8 cellular contexts compared by ENCODE assay signal in the genomic region with DNA sequence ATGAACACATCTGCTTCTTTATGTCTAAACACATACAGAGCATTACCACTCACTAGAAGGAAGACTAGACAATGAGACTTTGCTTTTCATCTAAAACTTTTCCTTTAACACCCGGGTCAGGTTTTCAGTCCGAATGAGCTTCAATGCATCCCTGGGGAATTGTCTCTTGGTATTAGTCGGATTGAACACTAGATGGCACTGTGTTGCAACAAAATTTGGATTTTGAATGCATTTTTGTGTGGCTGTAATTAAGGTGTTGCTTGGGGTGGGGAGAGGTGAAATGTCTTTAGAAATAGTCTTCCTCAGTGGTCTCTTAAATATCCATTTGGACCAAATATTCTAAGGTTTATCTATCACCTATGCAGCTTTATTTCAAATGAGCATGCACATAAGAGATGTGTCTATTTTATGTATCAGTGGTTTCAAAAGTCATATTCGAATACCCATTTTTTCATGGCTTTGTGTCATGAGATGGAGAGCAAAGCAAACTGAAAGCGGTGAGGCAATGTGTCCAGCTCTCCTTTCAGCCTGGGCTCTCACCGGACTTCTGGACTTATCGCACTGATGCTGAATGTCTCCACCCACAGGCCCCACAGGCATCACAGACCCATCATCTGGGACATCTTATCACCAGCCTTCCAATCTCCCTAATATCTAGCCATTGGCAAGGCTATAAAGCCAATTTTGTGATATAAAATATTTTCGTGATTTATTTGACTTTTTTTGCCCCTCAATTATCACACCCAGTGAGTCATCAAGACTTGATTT.
DNase-seq lines count a peak whose midpoint lies in the region; ATAC-seq and TF ChIP-seq lines count a peak whose summit lies in the region.

No MANE protein-coding gene starts in this region.

- H3K36me3 ChIP-seq in left ventricle myocardium inferior (no peaks in the 10 kb centered on the region), sigmoid colon (no peaks in the 10 kb centered on the region)

- H3K9me3 Mint-ChIP-seq in activated naive CD8-positive, alpha-beta T cell treated with anti-CD3 and anti-CD28 coated beads, Interleukin-2, amount 10 ng/mL, durations not matched to agents 7 days and 5 days = peaks cover 4% of the 10 kb centered on the region

- 42 to 49% methylated on average over 8 of the region's 8 CpGs for WGBS in sigmoid colon, 2 donors

- TF ChIP-seq POLR2A in sigmoid colon (IDR thresholded peaks at IDR 0.05) = no peak

- intact Hi-C loops in left ventricle myocardium inferior (cut with micrococcal nuclease) (loop anchor here (5.0 kb wide), 1 partner anchor 1260 kb away; no protein-coding TSS in a partner anchor), sigmoid colon (cut with DNase I) (loop anchor here (2.0 to 10.0 kb wide), 6 partner anchors 417 to 1335 kb away; no protein-coding TSS in a partner anchor)

- H3K27ac ChIP-seq in left ventricle myocardium inferior (replicated peaks) (no peak overlapping the region), sigmoid colon (no peak overlapping the region)

- POLR2A ChIA-PET in activated naive CD8-positive, alpha-beta T cell treated with anti-CD3 and anti-CD28 coated beads, Interleukin-2, amount 10 ng/mL, durations not matched to agents 7 days and 5 days (lab: Charles Lee) = interaction anchor here (1.0 to 3.2 kb wide), 8 partner anchors 24 to 1257 kb away, joined by 3 to 20 read pairs (median 12); partner anchors contain the start of gene ID2

- H3K9me3 ChIP-seq in left ventricle myocardium inferior (replicated peaks) = no peaks in the 10 kb centered on the region
- no peaks in the 10 kb centered on the region for H3K9me3 ChIP-seq in sigmoid colon

- TF ChIP-seq EP300 in sigmoid colon (IDR thresholded peaks at IDR 0.05) = no peak

- H3K4me3 ChIP-seq in left ventricle myocardium inferior = no peak overlapping the region
- H3K4me3 ChIP-seq in sigmoid colon = no peak overlapping the region

- H3K4me3 Mint-ChIP-seq in activated naive CD8-positive, alpha-beta T cell treated with anti-CD3 and anti-CD28 coated beads, Interleukin-2, amount 10 ng/mL, durations not matched to agents 7 days and 5 days = peak overlapping the region; percentile 34

- H3K27me3 ChIP-seq in left ventricle myocardium inferior (ENCODE audit: low read depth) = peaks cover 90% of the 10 kb centered on the region
- H3K27me3 ChIP-seq in sigmoid colon = no peaks in the 10 kb centered on the region

- TF ChIP-seq CTCF in left ventricle myocardium inferior (IDR thresholded peaks at IDR 0.05; ENCODE audit: borderline replicate concordance) (peak; percentile 81), sigmoid colon (IDR thresholded peaks at IDR 0.05) (peak; percentile 49 to 71 (median 62))

- peaks cover 40% of the 10 kb centered on the region for H3K4me1 Mint-ChIP-seq in activated naive CD8-positive, alpha-beta T cell treated with anti-CD3 and anti-CD28 coated beads, Interleukin-2, amount 10 ng/mL, durations not matched to agents 7 days and 5 days

- H3K36me3 Mint-ChIP-seq in activated naive CD8-positive, alpha-beta T cell treated with anti-CD3 and anti-CD28 coated beads, Interleukin-2, amount 10 ng/mL, durations not matched to agents 7 days and 5 days = peaks cover 7% of the 10 kb centered on the region

- DNase-seq in DMS79 treated with DMSO at 0.1 percent for 48 hours (lab: John Stamatoyannopoulos, UW) (peak; percentile 65), HS-5 (ENCODE audit: low read depth) (peak; percentile 39), NCI-H69 (lab: John Stamatoyannopoulos, UW) (peak; percentile 78), left ventricle myocardium inferior (no peak), sigmoid colon (no peak)
- no peak for DNase-seq in activated naive CD8-positive, alpha-beta T cell treated with anti-CD3 and anti-CD28 coated beads, Interleukin-2, amount 10 ng/mL, durations not matched to agents 7 days and 5 days

- H3K27me3 Mint-ChIP-seq in activated naive CD8-positive, alpha-beta T cell treated with anti-CD3 and anti-CD28 coated beads, Interleukin-2, amount 10 ng/mL, durations not matched to agents 7 days and 5 days = no peaks in the 10 kb centered on the region

- no peak for ATAC-seq in activated naive CD8-positive, alpha-beta T cell treated with anti-CD3 and anti-CD28 coated beads, Interleukin-2, amount 10 ng/mL, durations not matched to agents 7 days and 5 days (ENCODE audit: low read depth)
- no peak for ATAC-seq in GM19463 (IDR thresholded peaks at IDR 0.05; ENCODE audit: unreplicated experiment)
- ATAC-seq in GM18520 (IDR thresholded peaks at IDR 0.05; ENCODE audit: unreplicated experiment) = no peak

- H3K27ac Mint-ChIP-seq in activated naive CD8-positive, alpha-beta T cell treated with anti-CD3 and anti-CD28 coated beads, Interleukin-2, amount 10 ng/mL, durations not matched to agents 7 days and 5 days = peak overlapping the region; percentile 70

- peaks cover 11% of the 10 kb centered on the region for H3K4me1 ChIP-seq in left ventricle myocardium inferior
- H3K4me1 ChIP-seq in sigmoid colon = peaks cover 0 to 42% (median 17%) of the 10 kb centered on the region in 4 donors

Comparison
In these comparisons a context has a peak if more than half of its experiments do, and no peak if none do; other contexts are left out.
1. DNase-seq: peak in DMS79 treated with DMSO at 0.1 percent for 48 hours (single experiment), HS-5 (single experiment) and NCI-H69 (single experiment); none in activated naive CD8-positive, alpha-beta T cell treated with anti-CD3 and anti-CD28 coated beads, Interleukin-2, amount 10 ng/mL, durations not matched to agents 7 days and 5 days (single experiment), left ventricle myocardium inferior (single experiment) and sigmoid colon (single experiment).